ENCODE assay signal across 19 cellular contexts in the genomic region with DNA sequence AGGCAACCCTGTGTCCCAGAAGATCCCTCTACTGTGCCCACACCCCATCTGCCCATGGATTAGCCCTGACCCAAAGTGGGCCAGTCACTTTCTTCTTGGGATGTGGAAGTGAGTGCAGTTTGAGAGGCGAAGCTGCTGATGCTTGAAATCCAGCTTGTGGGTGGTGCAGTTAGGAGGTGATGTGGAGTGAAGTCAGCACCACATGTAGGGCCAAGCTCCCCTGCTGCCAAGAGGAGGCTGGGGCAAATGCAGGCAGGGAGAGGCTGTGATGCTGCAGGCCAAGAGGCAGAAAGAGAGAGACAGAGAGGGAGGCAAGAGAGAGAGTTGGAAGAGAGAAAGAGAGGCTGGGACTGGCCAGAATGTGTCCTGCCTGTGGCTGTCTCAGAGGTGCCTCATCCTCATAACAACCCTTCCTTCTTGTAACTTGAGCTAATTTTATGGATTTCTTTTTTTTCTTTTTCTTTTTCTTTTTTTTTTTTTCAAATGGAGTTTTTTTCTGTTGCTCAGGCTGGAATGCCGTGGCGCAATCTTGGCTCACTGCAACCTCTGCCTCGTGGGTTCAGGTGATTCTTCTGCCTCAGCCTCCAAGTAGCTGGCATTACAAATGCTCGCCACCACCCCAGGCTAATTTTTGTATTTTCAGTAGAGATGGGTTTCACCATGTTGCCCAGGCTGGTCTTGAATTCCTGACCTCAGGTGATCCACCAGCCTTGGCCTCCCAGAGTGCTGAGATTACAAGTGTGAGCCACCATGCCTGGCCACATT. TPM values are rescaled to one million over a fixed set of nuclear protein-coding genes. Genes with fewer than 3 reads are reported as not detected.
DNase-seq lines count a peak whose midpoint lies in the region; ATAC-seq and TF ChIP-seq lines count a peak whose summit lies in the region.
"Had no signal": no experiment of that assay in that cellular context is flagged by ENCODE, and none has a peak within 500 bp of the region (broad histone marks: within the 10 kb centered on the region; RNA-seq: fewer than 3 reads in every experiment).

No MANE protein-coding gene starts in this region.

- H3K4me1 Mint-ChIP-seq in MCF 10A (ENCODE audit: insufficient read depth, unreplicated experiment), result peaks cover 24% of the 10 kb centered on the region
- no peaks in the 10 kb centered on the region for H3K4me1 Mint-ChIP-seq in WTC11

- peak; percentile 53 for DNase-seq in MCF 10A (ENCODE audit: unreplicated experiment)
- no peak for DNase-seq in breast epithelium (ENCODE audit: low spot score in 2 of 2)
- peak; percentile 35 for DNase-seq in RPMI7951 (ENCODE audit: low read depth)
- no peak for DNase-seq in epithelial cell of prostate (ENCODE audit: low read depth, low spot score)
- peak; percentile 29 for DNase-seq in renal cortical epithelial cell (ENCODE audit: low read depth)
- DNase-seq in WTC11 (ENCODE audit: low spot score), result no peak
- DNase-seq: activated CD4-positive, CD25-positive, alpha-beta regulatory T cell; gastrocnemius medialis; NCI-H2081; NCI-H774; Peyer's patch; sigmoid colon; stimulated activated CD4-positive, alpha-beta T cell treated with anti-CD3 and anti-CD28 coated beads, Interleukin-4, amount 100 ng/mL, for 1 hour; upper lobe of left lung had no signal

- H3K4me3 Mint-ChIP-seq in MCF 10A (ENCODE audit: unreplicated experiment) (no peak overlapping the region), WTC11 (no peak overlapping the region)
- H3K4me3 Mint-ChIP-seq: neural crest cell had no signal

- H3K36me3 ChIP-seq in breast epithelium, result no peaks in the 10 kb centered on the region
- H3K36me3 ChIP-seq: ascending aorta, gastrocnemius medialis, Peyer's patch, sigmoid colon, upper lobe of left lung had no signal

- H3K9me3 Mint-ChIP-seq in MCF 10A (ENCODE audit: unreplicated experiment) (no peaks in the 10 kb centered on the region), WTC11 (peaks cover 17% of the 10 kb centered on the region)
- H3K9me3 Mint-ChIP-seq: neural crest cell had no signal

- H3K36me3 Mint-ChIP-seq in MCF 10A (ENCODE audit: insufficient read depth, unreplicated experiment) (no peaks in the 10 kb centered on the region), WTC11 (peaks cover 10% of the 10 kb centered on the region)

- no TSS peak for BruUV-seq in MCF 10A (replicated peaks; lab: Mats Ljungman, UMichigan)

- H3K27ac ChIP-seq in breast epithelium, result no peak overlapping the region
- peak overlapping the region; percentile 68 for H3K27ac ChIP-seq in epithelial cell of prostate
- H3K27ac ChIP-seq: ascending aorta, dorsolateral prefrontal cortex, gastrocnemius medialis, Peyer's patch, sigmoid colon, upper lobe of left lung had no signal

- TF ChIP-seq CTCF in MCF 10A (IDR thresholded peaks at IDR 0.05; ENCODE audit: unreplicated experiment) (no peak), breast epithelium (IDR thresholded peaks at IDR 0.05) (no peak), WTC11 (IDR thresholded peaks at IDR 0.05) (no peak)

- H3K27me3 Mint-ChIP-seq in MCF 10A (ENCODE audit: insufficient read depth, unreplicated experiment) (no peaks in the 10 kb centered on the region), WTC11 (ENCODE audit: low read depth) (peaks cover 6% of the 10 kb centered on the region)

- ATAC-seq in GM21360 (IDR thresholded peaks at IDR 0.05; ENCODE audit: unreplicated experiment) (no peak), WTC11 (no peak), HG02981 (IDR thresholded peaks at IDR 0.05; ENCODE audit: unreplicated experiment) (no peak)
- ATAC-seq: gastrocnemius medialis had no signal

- peaks cover 0 to 6% of the 10 kb centered on the region in 2 donors for H3K9me3 ChIP-seq in breast epithelium
- H3K9me3 ChIP-seq: ascending aorta, gastrocnemius medialis, sigmoid colon had no signal

- H3K27me3 ChIP-seq in breast epithelium, result no peaks in the 10 kb centered on the region
- H3K27me3 ChIP-seq: ascending aorta, dorsolateral prefrontal cortex, gastrocnemius medialis, Peyer's patch, sigmoid colon, upper lobe of left lung had no signal

- no peak for TF ChIP-seq POLR2A in breast epithelium (IDR thresholded peaks at IDR 0.05)

- intact Hi-C loops in MCF 10A (cut with micrococcal nuclease), result no loop called here
- intact Hi-C loops in breast epithelium (cut with DNase I; ENCODE audit: low total_unique reads), result no loop called here

- no peaks in the 10 kb centered on the region for H3K4me1 ChIP-seq in breast epithelium
- H3K4me1 ChIP-seq: ascending aorta, Peyer's patch, sigmoid colon, upper lobe of left lung had no signal

- POLR2A ChIA-PET in MCF 10A (lab: Yijun Ruan, JAX), result interaction anchor here (0.5 to 3.1 kb wide), 7 partner anchors 8 to 937 kb away, joined by 3 to 16 read pairs (median 3); no protein-coding TSS in a partner anchor
- POLR2A ChIA-PET in WTC11 (lab: Charles Lee), result no interaction called here

- H3K27ac Mint-ChIP-seq in MCF 10A (ENCODE audit: low read depth, unreplicated experiment) (peak overlapping the region; percentile 10), WTC11 (no peak overlapping the region)

- CTCF ChIA-PET in MCF 10A (lab: Yijun Ruan, JAX), result interaction anchor here (0.6 to 1.4 kb wide), 2 partner anchors 121 to 665 kb away, joined by 4 to 6 read pairs; no protein-coding TSS in a partner anchor
- CTCF ChIA-PET in WTC11 (lab: Charles Lee), result no interaction called here

- H3K4me3 ChIP-seq in breast epithelium, result no peak overlapping the region
- H3K4me3 ChIP-seq: ascending aorta, dorsolateral prefrontal cortex, gastrocnemius medialis, Peyer's patch, sigmoid colon, upper lobe of left lung had no signal

TF ChIP-seq in WTC11, 78 proteins besides CTCF, POLR2A, EP300 and RAD21:
- TF ChIP-seq CREM (CRISPR knock-in tag; IDR thresholded peaks at IDR 0.05) (no peak), NR2C2 (CRISPR knock-in tag; IDR thresholded peaks at IDR 0.05) (no peak), ELF4 (CRISPR knock-in tag; IDR thresholded peaks at IDR 0.05; ENCODE audit: low read depth) (no peak)

RNA-seq across cellular contexts. Expression of gene CAB39, which starts 35.3 kb away (rescaled TPM):
- total RNA-seq in MCF 10A (2022) (76.9 and 91.7 TPM in 2 replicates), breast epithelium (10 to 100 TPM; 79.0 to 85.9 (median 83.4) TPM), renal cortical epithelial cell (148 and 169 TPM in 2 replicates), WTC11 (2021) (35.6 to 38.9 TPM (median 36.9 TPM) in 3 replicates)
- total RNA-seq in RPMI7951 (2014; rRNA removed; shearing (Covaris generic)), result 87.8 and 101 TPM in 2 replicates

Comparison
In these comparisons a context has a peak if more than half of its experiments do, and no peak if none do; other contexts are left out.
1. DNase-seq: peak in MCF 10A (single experiment), RPMI7951 (single experiment) and renal cortical epithelial cell (single experiment); none in breast epithelium (0 of 2), epithelial cell of prostate (single experiment) and WTC11 (single experiment).